ENCODE assay signal across 23 cellular contexts in genomic region chr1:11388617-11389016, GRCh38.
"Had no signal": no experiment of that assay in that cellular context is flagged by ENCODE, and none has a peak within 500 bp of the region (broad histone marks: within the 10 kb centered on the region; RNA-seq: fewer than 3 reads in every experiment).

No MANE protein-coding gene starts in this region.

- ATAC-seq: activated CD8-positive, alpha-beta memory T cell treated with anti-CD3 and anti-CD28 coated beads, Interleukin-2, amount 10 ng/mL, durations not matched to agents 7 days and 5 days; activated CD8-positive, alpha-beta T cell treated with anti-CD3 and anti-CD28 coated beads for 36 hours; gastrocnemius medialis; left cardiac atrium; pancreas; right cardiac atrium; upper lobe of right lung had no signal

- H3K4me1 Mint-ChIP-seq: endodermal cell had no signal

- H3K36me3 Mint-ChIP-seq: activated CD8-positive, alpha-beta memory T cell treated with anti-CD3 and anti-CD28 coated beads, Interleukin-2, amount 10 ng/mL, durations not matched to agents 7 days and 5 days had no signal

- H3K27ac Mint-ChIP-seq: activated CD4-positive, alpha-beta T cell treated with anti-CD3 and anti-CD28 coated beads, Interleukin-2, amount 10 ng/mL, durations not matched to agents 7 days and 5 days; activated CD8-positive, alpha-beta memory T cell treated with anti-CD3 and anti-CD28 coated beads, Interleukin-2, amount 10 ng/mL, durations not matched to agents 7 days and 5 days; activated CD8-positive, alpha-beta T cell treated with anti-CD3 and anti-CD28 coated beads for 36 hours; activated naive CD4-positive, alpha-beta T cell treated with anti-CD3 and anti-CD28 coated beads, Interleukin-2, amount 10 ng/mL, durations not matched to agents 7 days and 5 days; endodermal cell had no signal

- H3K4me3 Mint-ChIP-seq: activated CD4-positive, alpha-beta T cell treated with anti-CD3 and anti-CD28 coated beads, Interleukin-2, amount 10 ng/mL, durations not matched to agents 7 days and 5 days; activated CD8-positive, alpha-beta memory T cell treated with anti-CD3 and anti-CD28 coated beads, Interleukin-2, amount 10 ng/mL, durations not matched to agents 7 days and 5 days; activated CD8-positive, alpha-beta T cell treated with anti-CD3 and anti-CD28 coated beads for 36 hours; activated naive CD4-positive, alpha-beta T cell treated with anti-CD3 and anti-CD28 coated beads, Interleukin-2, amount 10 ng/mL, durations not matched to agents 7 days and 5 days; endodermal cell; nephron had no signal

- H3K9me3 Mint-ChIP-seq: activated CD4-positive, alpha-beta T cell treated with anti-CD3 and anti-CD28 coated beads, Interleukin-2, amount 10 ng/mL, durations not matched to agents 7 days and 5 days; activated CD8-positive, alpha-beta T cell treated with anti-CD3 and anti-CD28 coated beads for 36 hours; endodermal cell; nephron had no signal

- H3K27me3 Mint-ChIP-seq: activated CD8-positive, alpha-beta T cell treated with anti-CD3 and anti-CD28 coated beads for 36 hours had no signal

- DNase-seq: activated CD4-positive, alpha-beta T cell treated with anti-CD3 and anti-CD28 coated beads, Interleukin-2, amount 10 ng/mL, durations not matched to agents 7 days and 5 days; activated CD4-positive, CD25-positive, alpha-beta regulatory T cell treated with anti-CD3 and anti-CD28 coated beads, Interleukin-2, amount 50 U/mL, for 72 hours; activated CD8-positive, alpha-beta memory T cell treated with anti-CD3 and anti-CD28 coated beads, Interleukin-2, amount 10 ng/mL, durations not matched to agents 7 days and 5 days; activated CD8-positive, alpha-beta T cell treated with anti-CD3 and anti-CD28 coated beads for 36 hours; activated effector memory CD4-positive, alpha-beta T cell treated with anti-CD3 and anti-CD28 coated beads, Interleukin-2, amount 50 U/mL, for 16 hours; activated naive CD4-positive, alpha-beta T cell treated with anti-CD3 and anti-CD28 coated beads, Interleukin-2, amount 10 ng/mL, durations not matched to agents 7 days and 5 days; activated T-cell treated with anti-CD3 and anti-CD28 coated beads for 4 hours; amygdala; cerebellar nuclear complex; cortex of kidney; endodermal cell; esophagus squamous epithelium; gastrocnemius medialis; hypothalamus; islet precursor cell; left cardiac atrium; mesenchymal stem cell; pancreas; right cardiac atrium; stimulated activated CD4-positive, alpha-beta T cell treated with anti-CD3 and anti-CD28 coated beads, Interleukin-4, amount 100 ng/mL, for 24 hours; stimulated activated naive CD4-positive, alpha-beta T cell treated with Interleukin-2 at 50 U/mL for 16 hours; upper lobe of right lung had no signal
